23 cellular contexts compared by ENCODE assay signal in genomic region chr17:51365090-51365489, GRCh38.
DNase-seq lines count a peak whose midpoint lies in the region; ATAC-seq and TF ChIP-seq lines count a peak whose summit lies in the region.
"Had no signal": no experiment of that assay in that cellular context is flagged by ENCODE, and none has a peak within 500 bp of the region (broad histone marks: within the 10 kb centered on the region; RNA-seq: fewer than 3 reads in every experiment).

No MANE protein-coding gene starts in this region.

- peaks cover 5% of the 10 kb centered on the region for H3K36me3 Mint-ChIP-seq in activated CD4-positive, alpha-beta memory T cell treated with anti-CD3 and anti-CD28 coated beads, Interleukin-2, amount 10 ng/mL, durations not matched to agents 7 days and 5 days (ENCODE audit: low read depth)
- H3K36me3 Mint-ChIP-seq in naive thymus-derived CD4-positive, alpha-beta T cell = peaks cover 0 to 4% (median 3%) of the 10 kb centered on the region in 5 donors
- H3K36me3 Mint-ChIP-seq in glutamatergic neuron (ENCODE audit: unreplicated experiment) = no peaks in the 10 kb centered on the region

- H3K9me3 Mint-ChIP-seq in activated CD4-positive, alpha-beta memory T cell treated with anti-CD3 and anti-CD28 coated beads, Interleukin-2, amount 10 ng/mL, durations not matched to agents 7 days and 5 days = no peaks in the 10 kb centered on the region
- H3K9me3 Mint-ChIP-seq in naive thymus-derived CD4-positive, alpha-beta T cell = peaks cover 0 to 4% (median 0%) of the 10 kb centered on the region in 11 donors
- no peaks in the 10 kb centered on the region for H3K9me3 Mint-ChIP-seq in glutamatergic neuron (ENCODE audit: unreplicated experiment)
- H3K9me3 Mint-ChIP-seq: nephron had no signal

- H3K9me3 ChIP-seq in right cardiac atrium (ENCODE audit: control insufficient read depth, low read length) = no peaks in the 10 kb centered on the region
- no peaks in the 10 kb centered on the region for H3K9me3 ChIP-seq in right atrium auricular region
- no peaks in the 10 kb centered on the region for H3K9me3 ChIP-seq in naive thymus-derived CD4-positive, alpha-beta T cell (ENCODE audit: control insufficient read depth in 2 of 3, low read length in 3 of 3)
- H3K9me3 ChIP-seq in spleen = no peaks in the 10 kb centered on the region
- H3K9me3 ChIP-seq: colonic mucosa, heart left ventricle, sigmoid colon, SK-N-SH, stomach had no signal

- peak overlapping the region; percentile 71 for H3K27ac Mint-ChIP-seq in activated CD4-positive, alpha-beta memory T cell treated with anti-CD3 and anti-CD28 coated beads, Interleukin-2, amount 10 ng/mL, durations not matched to agents 7 days and 5 days
- H3K27ac Mint-ChIP-seq in naive thymus-derived CD4-positive, alpha-beta T cell = peak overlapping the region; percentile 53 to 95 (median 89)
- H3K27ac Mint-ChIP-seq in glutamatergic neuron (ENCODE audit: unreplicated experiment) = no peak overlapping the region
- H3K27ac Mint-ChIP-seq: GM23338, nephron had no signal

- peaks cover 4% of the 10 kb centered on the region for H3K27me3 Mint-ChIP-seq in activated CD4-positive, alpha-beta memory T cell treated with anti-CD3 and anti-CD28 coated beads, Interleukin-2, amount 10 ng/mL, durations not matched to agents 7 days and 5 days
- peaks cover 0 to 6% (median 0%) of the 10 kb centered on the region in 5 donors for H3K27me3 Mint-ChIP-seq in naive thymus-derived CD4-positive, alpha-beta T cell
- H3K27me3 Mint-ChIP-seq in glutamatergic neuron (ENCODE audit: unreplicated experiment) = no peaks in the 10 kb centered on the region

- H3K27me3 ChIP-seq in right cardiac atrium (ENCODE audit: control insufficient read depth, insufficient read depth) (no peaks in the 10 kb centered on the region), right atrium auricular region (no peaks in the 10 kb centered on the region), spleen (replicated peaks in 1 of 7) (peaks cover 0 to 16% (median 0%) of the 10 kb centered on the region in 7 donors)
- H3K27me3 ChIP-seq in naive thymus-derived CD4-positive, alpha-beta T cell (ENCODE audit: control insufficient read depth in 2 of 2, insufficient read depth in 2 of 2, low read length in 2 of 2) = no peaks in the 10 kb centered on the region
- H3K27me3 ChIP-seq: brain microvascular endothelial cell, colonic mucosa, sigmoid colon had no signal

- peaks cover 19% of the 10 kb centered on the region for H3K4me1 Mint-ChIP-seq in activated CD4-positive, alpha-beta memory T cell treated with anti-CD3 and anti-CD28 coated beads, Interleukin-2, amount 10 ng/mL, durations not matched to agents 7 days and 5 days
- H3K4me1 Mint-ChIP-seq in naive thymus-derived CD4-positive, alpha-beta T cell = peaks cover 9 to 33% (median 22%) of the 10 kb centered on the region in 7 donors
- H3K4me1 Mint-ChIP-seq in glutamatergic neuron (ENCODE audit: low read depth, unreplicated experiment) = no peaks in the 10 kb centered on the region

- CTCF ChIA-PET in activated CD4-positive, alpha-beta memory T cell treated with anti-CD3 and anti-CD28 coated beads, Interleukin-2, amount 10 ng/mL, durations not matched to agents 7 days and 5 days (lab: Charles Lee) = no interaction called here
- CTCF ChIA-PET in naive thymus-derived CD4-positive, alpha-beta T cell (lab: Charles Lee) = interaction anchor here (0.7 to 1.2 kb wide), 2 partner anchors 166 to 391 kb away, joined by 3 to 4 read pairs; no protein-coding TSS in a partner anchor

- TF ChIP-seq POLR2A in spleen (IDR thresholded peaks at IDR 0.05) = no peak

- intact Hi-C loops in right cardiac atrium (cut with DNase I) (no loop called here), spleen (cut with DNase I; ENCODE audit: low total_unique reads) (no loop called here)
- intact Hi-C loops in naive thymus-derived CD4-positive, alpha-beta T cell (cut with micrococcal nuclease) = no loop called here

- H3K27ac ChIP-seq in right cardiac atrium (ENCODE audit: low read length) = no peak overlapping the region
- H3K27ac ChIP-seq in right atrium auricular region = no peak overlapping the region
- peak overlapping the region; percentile 50 for H3K27ac ChIP-seq in naive thymus-derived CD4-positive, alpha-beta T cell (ENCODE audit: low read depth, low read length)
- no peak overlapping the region for H3K27ac ChIP-seq in spleen
- H3K27ac ChIP-seq: brain microvascular endothelial cell, colonic mucosa, heart left ventricle, parathyroid adenoma, sigmoid colon, stomach had no signal

- POLR2A ChIA-PET in activated CD4-positive, alpha-beta memory T cell treated with anti-CD3 and anti-CD28 coated beads, Interleukin-2, amount 10 ng/mL, durations not matched to agents 7 days and 5 days (lab: Charles Lee) = interaction anchor here (1.3 kb wide), 1 partner anchor 70 kb away, joined by 3 read pairs; no protein-coding TSS in a partner anchor
- POLR2A ChIA-PET in naive thymus-derived CD4-positive, alpha-beta T cell (lab: Charles Lee) = interaction anchor here (1.0 kb wide), 1 partner anchor 65 kb away, joined by 4 read pairs; no protein-coding TSS in a partner anchor

- H3K36me3 ChIP-seq in right atrium auricular region = no peaks in the 10 kb centered on the region
- no peaks in the 10 kb centered on the region for H3K36me3 ChIP-seq in naive thymus-derived CD4-positive, alpha-beta T cell (ENCODE audit: control insufficient read depth in 2 of 3, insufficient read depth in 3 of 3, low read length in 3 of 3)
- no peaks in the 10 kb centered on the region for H3K36me3 ChIP-seq in spleen
- H3K36me3 ChIP-seq: brain microvascular endothelial cell, colonic mucosa, heart left ventricle, sigmoid colon, stomach had no signal

- peak in 1 of 3 donors; percentile 37 for DNase-seq in right cardiac atrium
- no peak for DNase-seq in right atrium auricular region (ENCODE audit: low spot score)
- peak; percentile 13 for DNase-seq in MV-4-11 (lab: John Stamatoyannopoulos, UW)
- DNase-seq in activated CD4-positive, alpha-beta memory T cell treated with anti-CD3 and anti-CD28 coated beads, Interleukin-2, amount 10 ng/mL, durations not matched to agents 7 days and 5 days = peak; percentile 22
- DNase-seq in naive thymus-derived CD4-positive, alpha-beta T cell = peak in 5 of 9 donors; percentile 3 to 33 (median 22)
- no peak for DNase-seq in glutamatergic neuron
- no peak for DNase-seq in spleen
- no peak for DNase-seq in cortex of kidney (lab: John Stamatoyannopoulos, UW)
- DNase-seq: brain microvascular endothelial cell, colonic mucosa, DMS79, heart left ventricle, NCI-H1048, NCI-H2029 treated with DMSO at 0.1 percent for 48 hours, sigmoid colon, SK-N-SH, stomach, T1000, trophoblast cell had no signal

- ATAC-seq in right cardiac atrium = peak; percentile 22 to 89
- no peak for ATAC-seq in naive thymus-derived CD4-positive, alpha-beta T cell
- ATAC-seq: GM23338, heart left ventricle, left lobe of liver had no signal

- no peak overlapping the region for H3K4me3 Mint-ChIP-seq in activated CD4-positive, alpha-beta memory T cell treated with anti-CD3 and anti-CD28 coated beads, Interleukin-2, amount 10 ng/mL, durations not matched to agents 7 days and 5 days
- H3K4me3 Mint-ChIP-seq in naive thymus-derived CD4-positive, alpha-beta T cell = peak overlapping the region in 9 of 10 donors; percentile 8 to 84 (median 73)
- no peak overlapping the region for H3K4me3 Mint-ChIP-seq in glutamatergic neuron (ENCODE audit: unreplicated experiment)
- H3K4me3 Mint-ChIP-seq: GM23338, nephron had no signal

- H3K4me3 ChIP-seq in right cardiac atrium (ENCODE audit: low read length) = no peak overlapping the region
- no peak overlapping the region for H3K4me3 ChIP-seq in right atrium auricular region
- no peak overlapping the region for H3K4me3 ChIP-seq in naive thymus-derived CD4-positive, alpha-beta T cell (ENCODE audit: low read length)
- H3K4me3 ChIP-seq in spleen = no peak overlapping the region
- H3K4me3 ChIP-seq: colonic mucosa, GM23338, heart left ventricle, sigmoid colon, stomach had no signal

- 37% methylated on average over 8 of the region's 8 CpGs for WGBS in right cardiac atrium
- WGBS in spleen, 5 donors = 31 to 50% (median 40%) methylated on average over 8 of the region's 8 CpGs

- TF ChIP-seq CTCF in right atrium auricular region (IDR thresholded peaks at IDR 0.05) (no peak), glutamatergic neuron (IDR thresholded peaks at IDR 0.05; ENCODE audit: partially characterized antibody, unreplicated experiment) (no peak), spleen (IDR thresholded peaks at IDR 0.05 in 8 of 11, conservative IDR thresholded peaks at IDR 0.05 in 3 of 11) (no peak)

- H3K4me1 ChIP-seq in right cardiac atrium (ENCODE audit: control insufficient read depth, insufficient read depth, low read length) = no peaks in the 10 kb centered on the region
- H3K4me1 ChIP-seq in right atrium auricular region = no peaks in the 10 kb centered on the region
- peaks cover 0 to 13% of the 10 kb centered on the region in 2 donors for H3K4me1 ChIP-seq in naive thymus-derived CD4-positive, alpha-beta T cell (ENCODE audit: control insufficient read depth in 2 of 2, insufficient read depth in 2 of 2, low read length in 2 of 2)
- H3K4me1 ChIP-seq in spleen = peaks cover 0 to 28% (median 0%) of the 10 kb centered on the region in 6 donors
- H3K4me1 ChIP-seq: colonic mucosa, heart left ventricle, parathyroid adenoma, sigmoid colon, stomach had no signal

Comparison
In these comparisons a context has a peak if more than half of its experiments do, and no peak if none do; other contexts are left out.
1. DNase-seq: peak in MV-4-11 (single experiment), activated CD4-positive, alpha-beta memory T cell treated with anti-CD3 and anti-CD28 coated beads, Interleukin-2, amount 10 ng/mL, durations not matched to agents 7 days and 5 days (single experiment) and naive thymus-derived CD4-positive, alpha-beta T cell (5 of 9); none in right atrium auricular region (single experiment), glutamatergic neuron (single experiment), spleen (single experiment) and cortex of kidney (single experiment).
2. H3K4me3 Mint-ChIP-seq: peak in naive thymus-derived CD4-positive, alpha-beta T cell (9 of 10); none in activated CD4-positive, alpha-beta memory T cell treated with anti-CD3 and anti-CD28 coated beads, Interleukin-2, amount 10 ng/mL, durations not matched to agents 7 days and 5 days (single experiment) and glutamatergic neuron (single experiment).